17 cellular contexts compared by ENCODE assay signal in genomic region chr18:25557006-25557405, GRCh38.
"Had no signal": no experiment of that assay in that cellular context is flagged by ENCODE, and none has a peak within 500 bp of the region (broad histone marks: within the 10 kb centered on the region; RNA-seq: fewer than 3 reads in every experiment).

No MANE protein-coding gene starts in this region.

- H3K36me3 ChIP-seq: left ventricle myocardium inferior, prostate gland, right lobe of liver, suprapubic skin, upper lobe of left lung had no signal

- H3K27ac ChIP-seq: dorsolateral prefrontal cortex, left ventricle myocardium inferior, prostate gland, right lobe of liver, suprapubic skin, upper lobe of left lung, VCaP had no signal

- H3K4me1 ChIP-seq: prostate gland, right lobe of liver, upper lobe of left lung had no signal

- DNase-seq: activated CD4-positive, alpha-beta T cell treated with anti-CD3 and anti-CD28 coated beads for 1 hour; activated CD4-positive, alpha-beta T cell treated with anti-CD3 and anti-CD28 coated beads, Interleukin-2, amount 50 U/mL, for 48 hours; activated naive CD4-positive, alpha-beta T cell treated with anti-CD3 and anti-CD28 coated beads for 36 hours; dorsolateral prefrontal cortex; endodermal cell; hypothalamus; kidney; left ventricle myocardium inferior; right lobe of liver; T-cell; T1000 had no signal

- H3K4me3 ChIP-seq: dorsolateral prefrontal cortex, left ventricle myocardium inferior, prostate gland, right lobe of liver, suprapubic skin, upper lobe of left lung had no signal

- H3K27me3 ChIP-seq: dorsolateral prefrontal cortex, right lobe of liver, suprapubic skin, upper lobe of left lung had no signal

- ATAC-seq: activated T-helper 17 cell treated with anti-CD3 and anti-CD28 coated beads, Interleukin-2, amount 50 U/mL, for 72 hours; natural killer cell treated with Interleukin-12 subunit alpha and Interleukin-12 subunit beta and Interleukin-15 and Interleukin-18, amount 100 ng/mL, for 72 hours; right lobe of liver; T-cell had no signal

- H3K9me3 ChIP-seq: left ventricle myocardium inferior, prostate gland, right lobe of liver, suprapubic skin, upper lobe of left lung had no signal
